13 cellular contexts compared by ENCODE assay signal in the genomic region with DNA sequence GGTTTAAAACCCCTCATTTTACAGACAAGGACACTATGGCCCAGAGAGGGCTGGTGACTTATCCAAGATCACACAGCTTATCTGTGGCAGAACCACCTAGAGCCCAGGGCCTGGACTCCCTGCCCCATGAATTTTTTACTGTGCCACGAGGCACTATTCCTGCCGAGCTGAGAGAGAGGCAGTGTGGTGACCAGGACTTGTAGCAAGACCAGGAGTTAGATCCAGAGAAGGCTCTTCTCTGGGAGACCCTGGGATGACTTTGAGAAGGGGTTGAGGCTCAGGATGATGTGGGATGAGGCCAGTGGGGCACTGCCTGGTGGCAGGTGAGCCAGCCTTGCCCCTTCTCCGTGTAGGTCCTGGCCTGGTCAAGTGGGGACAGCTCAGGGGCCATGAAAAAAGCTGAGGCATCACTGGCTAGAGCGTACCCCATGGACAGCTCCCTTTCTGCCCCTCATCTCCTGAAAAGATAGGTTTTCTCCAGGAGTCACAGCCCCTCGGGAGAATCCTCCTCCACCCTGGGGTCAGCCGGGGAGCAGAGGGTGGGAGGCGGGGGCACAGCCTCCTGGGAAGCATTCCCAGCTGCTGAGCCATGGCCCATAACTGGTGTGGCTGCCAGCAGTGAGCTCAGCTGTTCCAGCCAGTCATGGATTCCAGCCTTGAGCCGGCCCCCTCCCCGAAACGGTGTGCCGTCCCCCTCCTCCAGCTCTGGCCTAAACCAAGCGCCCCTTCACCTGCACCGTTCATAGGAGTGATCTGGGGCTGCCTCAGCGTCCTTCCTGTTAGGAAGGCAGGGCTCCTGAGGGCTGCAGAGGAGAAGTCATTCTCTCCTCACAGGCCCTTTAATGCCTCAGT. TPM values are rescaled to one million over a fixed set of nuclear protein-coding genes. Genes with fewer than 3 reads are reported as not detected.
A peak's percentile ranks its signal among the peaks of the same experiment; 100 is the strongest.
DNase-seq lines count a peak whose midpoint lies in the region; ATAC-seq, FAIRE-seq and TF ChIP-seq lines count a peak whose summit lies in the region.
"Had no signal": no experiment of that assay in that cellular context is flagged by ENCODE, and none has a peak within 500 bp of the region (broad histone marks: within the 10 kb centered on the region; RNA-seq: fewer than 3 reads in every experiment).

No MANE protein-coding gene starts in this region.

- FAIRE-seq in GM12892 (lab: Jason Lieb, UNC) = no peak

- TF ChIP-seq POLR2A in GM12892 (IDR thresholded peaks at IDR 0.05; ENCODE audit: low read depth, low read length) = no peak

- DNase-seq in C1 segment of cervical spinal cord (lab: John Stamatoyannopoulos, UW) (peak in 9 of 14 donors; percentile 22 to 74 (median 38)), astrocyte of the hippocampus (ENCODE audit: low read depth, low spot score) (peak; percentile 91), left ventricle myocardium superior (peak; percentile 70), posterior vena cava (ENCODE audit: low spot score) (peak; percentile 88), GM12892 (ENCODE audit: insufficient read length) (no peak), GM19240 (ENCODE audit: insufficient read length, low spot score) (no peak)
- DNase-seq: effector memory CD4-positive, alpha-beta T cell; GF-D8; NCI-H1092; NCI-H526 had no signal

- intact Hi-C loops in left ventricle myocardium superior (cut with micrococcal nuclease) (no loop called here), posterior vena cava (cut with DNase I) (no loop called here)

- ATAC-seq in left ventricle myocardium superior (peak; percentile 4), GM18858 (IDR thresholded peaks at IDR 0.05; ENCODE audit: unreplicated experiment) (no peak), HG03039 (IDR thresholded peaks at IDR 0.05; ENCODE audit: unreplicated experiment) (no peak)

RNA-seq across cellular contexts. Expression of gene FLNC, which starts 5.8 kb away (rescaled TPM):
- 591 TPM for total RNA-seq in left ventricle myocardium superior
- 100 to 1,000 TPM; 440 to 856 TPM for total RNA-seq in posterior vena cava
- polyA plus RNA-seq in GM12892 (2012; ENCODE audit: missing spikeins) = 0.08 TPM
- total RNA-seq: activated naive CD8-positive, alpha-beta T cell treated with anti-CD3 and anti-CD28 coated beads, Interleukin-2, amount 10 ng/mL, durations not matched to agents 7 days and 5 days had no signal

RNA-seq across cellular contexts. Expression of gene ATP6V1F, which starts 26.6 kb away (rescaled TPM):
- total RNA-seq in left ventricle myocardium superior = 115 TPM
- 100 to 1,000 TPM; 106 to 115 TPM for total RNA-seq in posterior vena cava
- polyA plus RNA-seq in GM12892 (2012; ENCODE audit: missing spikeins) = 260 TPM

RNA-seq across cellular contexts. Expression of gene CCDC136, which starts 44.2 kb away (rescaled TPM):
- total RNA-seq in left ventricle myocardium superior (6.5 TPM), posterior vena cava (10 to 100 TPM; 13.3 to 23.1 TPM)
- polyA plus RNA-seq in GM12892 (2012; ENCODE audit: missing spikeins) = 2.3 TPM

Comparison
In these comparisons a context has a peak if more than half of its experiments do, and no peak if none do; other contexts are left out.
1. DNase-seq: peak in C1 segment of cervical spinal cord (9 of 14), astrocyte of the hippocampus (single experiment), left ventricle myocardium superior (single experiment) and posterior vena cava (single experiment); none in GM12892 (single experiment) and GM19240 (single experiment).